10 cellular contexts compared by ENCODE assay signal in genomic region chr2:172736419-172737174, GRCh38. TPM values are rescaled to one million over a fixed set of nuclear protein-coding genes. Genes with fewer than 3 reads are reported as not detected.
A peak's percentile ranks its signal among the peaks of the same experiment; 100 is the strongest.
DNase-seq lines count a peak whose midpoint lies in the region; ATAC-seq and TF ChIP-seq lines count a peak whose summit lies in the region.
"Had no signal": no experiment of that assay in that cellular context is flagged by ENCODE, and none has a peak within 500 bp of the region (broad histone marks: within the 10 kb centered on the region; RNA-seq: fewer than 3 reads in every experiment).

No MANE protein-coding gene starts in this region.

- DNase-seq in activated naive CD4-positive, alpha-beta T cell treated with anti-CD3 and anti-CD28 coated beads, Interleukin-2, amount 50 U/mL, for 72 hours (ENCODE audit: low spot score in 2 of 2) = no peak
- no peak for DNase-seq in activated naive CD8-positive, alpha-beta T cell treated with anti-CD3 and anti-CD28 coated beads for 36 hours
- DNase-seq in kidney epithelial cell (ENCODE audit: low read depth) (no peak), thyroid gland (peak; percentile 3 to 4)
- no peak for DNase-seq in activated effector memory CD4-positive, alpha-beta T cell treated with anti-CD3 and anti-CD28 coated beads, Interleukin-2, amount 50 U/mL, for 16 hours
- DNase-seq: GDM1 had no signal

- peak overlapping the region; percentile 83 for H3K4me3 Mint-ChIP-seq in activated naive CD4-positive, alpha-beta T cell treated with anti-CD3 and anti-CD28 coated beads, Interleukin-2, amount 50 U/mL, for 24 hours
- peak overlapping the region; percentile 68 for H3K4me3 Mint-ChIP-seq in activated naive CD8-positive, alpha-beta T cell treated with anti-CD3 and anti-CD28 coated beads for 36 hours

- 29 to 42% methylated on average over 17 of the region's 17 CpGs for WGBS in thyroid gland, 2 donors

- peaks cover 41% of the 10 kb centered on the region for H3K27me3 Mint-ChIP-seq in activated naive CD4-positive, alpha-beta T cell treated with anti-CD3 and anti-CD28 coated beads, Interleukin-2, amount 50 U/mL, for 24 hours
- peaks cover 53% of the 10 kb centered on the region for H3K27me3 Mint-ChIP-seq in activated naive CD8-positive, alpha-beta T cell treated with anti-CD3 and anti-CD28 coated beads for 36 hours

- H3K36me3 ChIP-seq in kidney epithelial cell (ENCODE audit: control insufficient read depth, insufficient read depth, low read length) (no peaks in the 10 kb centered on the region), thyroid gland (no peaks in the 10 kb centered on the region)

- no peak overlapping the region for H3K27ac ChIP-seq in thyroid gland
- H3K27ac ChIP-seq: epithelial cell of prostate had no signal

- H3K27ac Mint-ChIP-seq in activated naive CD4-positive, alpha-beta T cell treated with anti-CD3 and anti-CD28 coated beads, Interleukin-2, amount 50 U/mL, for 24 hours = no peak overlapping the region
- no peak overlapping the region for H3K27ac Mint-ChIP-seq in activated naive CD4-positive, alpha-beta T cell treated with anti-CD3 and anti-CD28 coated beads, Interleukin-2, amount 50 U/mL, for 72 hours
- no peak overlapping the region for H3K27ac Mint-ChIP-seq in activated naive CD8-positive, alpha-beta T cell treated with anti-CD3 and anti-CD28 coated beads for 36 hours

- H3K9me3 ChIP-seq in thyroid gland = no peaks in the 10 kb centered on the region

- TF ChIP-seq CTCF in kidney epithelial cell (IDR thresholded peaks at IDR 0.05; ENCODE audit: insufficient read depth, low read length, poor library complexity, severe bottlenecking) (no peak), thyroid gland (IDR thresholded peaks at IDR 0.05) (no peak)

- peaks cover 3% of the 10 kb centered on the region for H3K36me3 Mint-ChIP-seq in activated naive CD4-positive, alpha-beta T cell treated with anti-CD3 and anti-CD28 coated beads, Interleukin-2, amount 50 U/mL, for 24 hours
- H3K36me3 Mint-ChIP-seq in activated naive CD4-positive, alpha-beta T cell treated with anti-CD3 and anti-CD28 coated beads, Interleukin-2, amount 50 U/mL, for 72 hours = peaks cover 0 to 6% of the 10 kb centered on the region in 2 donors
- H3K36me3 Mint-ChIP-seq in activated naive CD8-positive, alpha-beta T cell treated with anti-CD3 and anti-CD28 coated beads for 36 hours = no peaks in the 10 kb centered on the region

- peaks cover 0 to 6% of the 10 kb centered on the region in 2 donors for H3K4me1 ChIP-seq in thyroid gland

- intact Hi-C loops in thyroid gland (cut with DNase I) = no loop called here

- TF ChIP-seq POLR2A in thyroid gland (IDR thresholded peaks at IDR 0.05) = no peak

- peaks cover 8% of the 10 kb centered on the region for H3K4me1 Mint-ChIP-seq in activated naive CD4-positive, alpha-beta T cell treated with anti-CD3 and anti-CD28 coated beads, Interleukin-2, amount 50 U/mL, for 24 hours
- peaks cover 6% of the 10 kb centered on the region for H3K4me1 Mint-ChIP-seq in activated naive CD8-positive, alpha-beta T cell treated with anti-CD3 and anti-CD28 coated beads for 36 hours

- no peaks in the 10 kb centered on the region for H3K9me3 Mint-ChIP-seq in activated naive CD4-positive, alpha-beta T cell treated with anti-CD3 and anti-CD28 coated beads, Interleukin-2, amount 50 U/mL, for 24 hours
- no peaks in the 10 kb centered on the region for H3K9me3 Mint-ChIP-seq in activated naive CD4-positive, alpha-beta T cell treated with anti-CD3 and anti-CD28 coated beads, Interleukin-2, amount 50 U/mL, for 72 hours
- H3K9me3 Mint-ChIP-seq in activated naive CD8-positive, alpha-beta T cell treated with anti-CD3 and anti-CD28 coated beads for 36 hours = no peaks in the 10 kb centered on the region

- no peak for ATAC-seq in activated naive CD4-positive, alpha-beta T cell treated with anti-CD3 and anti-CD28 coated beads, Interleukin-2, amount 50 U/mL, for 72 hours
- ATAC-seq in GM18861 (IDR thresholded peaks at IDR 0.05; ENCODE audit: unreplicated experiment) (no peak), HG02763 (IDR thresholded peaks at IDR 0.05; ENCODE audit: unreplicated experiment) (no peak)

- peak overlapping the region; percentile 38 for H3K4me3 ChIP-seq in kidney epithelial cell (ENCODE audit: low read depth, low read length)
- peak overlapping the region in 2 of 3 donors; percentile 36 to 52 for H3K4me3 ChIP-seq in thyroid gland (replicated peaks in 1 of 3)

- H3K27me3 ChIP-seq in kidney epithelial cell (ENCODE audit: control insufficient read depth, insufficient read depth, low read length) = peaks cover 16% of the 10 kb centered on the region
- no peaks in the 10 kb centered on the region for H3K27me3 ChIP-seq in thyroid gland

RNA-seq across cellular contexts. Expression of gene RAPGEF4, which starts 1.0 kb away (rescaled TPM):
- 1 to 10 TPM; 1.0 to 1.3 TPM for total RNA-seq in activated naive CD4-positive, alpha-beta T cell treated with anti-CD3 and anti-CD28 coated beads, Interleukin-2, amount 50 U/mL, for 72 hours
- under 1 TPM; 0.33 to 0.72 TPM for total RNA-seq in activated naive CD8-positive, alpha-beta T cell treated with anti-CD3 and anti-CD28 coated beads for 36 hours
- total RNA-seq in kidney epithelial cell (0.71 and 1.0 TPM in 2 replicates), thyroid gland (10 to 100 TPM in 2 of 4 donors, 1 to 10 TPM in 2; 7.9 to 19.6 (median 12.1) TPM)

Comparison
In these comparisons a context has a peak if more than half of its experiments do, and no peak if none do; other contexts are left out.
1. DNase-seq: peak in thyroid gland (2 of 2); none in activated naive CD4-positive, alpha-beta T cell treated with anti-CD3 and anti-CD28 coated beads, Interleukin-2, amount 50 U/mL, for 72 hours (0 of 2), activated naive CD8-positive, alpha-beta T cell treated with anti-CD3 and anti-CD28 coated beads for 36 hours (single experiment), kidney epithelial cell (single experiment) and activated effector memory CD4-positive, alpha-beta T cell treated with anti-CD3 and anti-CD28 coated beads, Interleukin-2, amount 50 U/mL, for 16 hours (single experiment).